In genomic region chr13:77330009-77330471, GRCh38 we compare ENCODE assay signal across 8 cellular contexts. TPM values are rescaled to one million over a fixed set of nuclear protein-coding genes. Genes with fewer than 3 reads are reported as not detected.
DNase-seq lines count a peak whose midpoint lies in the region; ATAC-seq and TF ChIP-seq lines count a peak whose summit lies in the region.

No MANE protein-coding gene starts in this region.

- H3K27ac Mint-ChIP-seq in activated T-helper 1 cell treated with anti-CD3 and anti-CD28 coated beads, Interleukin-12 subunit alpha, Interleukin-12 subunit beta, Interleukin-2, Interleukin-4 antibody, amounts not matched to agents 30 ng/mL and 10 ng/mL and 1 ng/mL, durations not matched to agents 14 hours and 24 hours and 36 hours: peak overlapping the region; percentile 93

- H3K9me3 ChIP-seq in iPS DF 6.9 (ENCODE audit: control insufficient read depth, insufficient read depth, low read length): no peaks in the 10 kb centered on the region

- H3K36me3 Mint-ChIP-seq in activated T-helper 1 cell treated with anti-CD3 and anti-CD28 coated beads, Interleukin-12 subunit alpha, Interleukin-12 subunit beta, Interleukin-2, Interleukin-4 antibody, amounts not matched to agents 30 ng/mL and 10 ng/mL and 1 ng/mL, durations not matched to agents 14 hours and 24 hours and 36 hours (ENCODE audit: low read depth): peaks cover 2% of the 10 kb centered on the region

- DNase-seq in AG10803 (ENCODE audit: low read depth) (no peak), HFF-Myc (ENCODE audit: extremely low read depth, low read depth) (no peak), iPS DF 6.9 (ENCODE audit: low read depth, low spot score) (no peak), COLO668 (lab: John Stamatoyannopoulos, UW; ENCODE audit: unreplicated experiment) (no peak), AG08395 (ENCODE audit: low spot score) (no peak)
- DNase-seq in activated T-helper 1 cell treated with anti-CD3 and anti-CD28 coated beads, Interleukin-12 subunit alpha, Interleukin-12 subunit beta, Interleukin-2, Interleukin-4 antibody, amounts not matched to agents 30 ng/mL and 10 ng/mL and 1 ng/mL, durations not matched to agents 14 hours and 24 hours and 36 hours (ENCODE audit: low spot score): no peak
- no peak for DNase-seq in stimulated activated naive CD8-positive, alpha-beta T cell treated with anti-CD3 and anti-CD28 coated beads, Interleukin-15, Interleukin-2, amounts not matched to agents 100 U/mL and 50 U/mL, for 24 hours

- intact Hi-C loops in activated T-helper 1 cell treated with anti-CD3 and anti-CD28 coated beads, Interleukin-12 subunit alpha, Interleukin-12 subunit beta, Interleukin-2, Interleukin-4 antibody, amounts not matched to agents 30 ng/mL and 10 ng/mL and 1 ng/mL, durations not matched to agents 14 hours and 24 hours and 36 hours (cut with micrococcal nuclease): loop anchor here (5.0 kb wide), 1 partner anchor 237 kb away; no protein-coding TSS in a partner anchor

- H3K27ac ChIP-seq in iPS DF 6.9 (ENCODE audit: low read length): no peak overlapping the region

- H3K4me3 ChIP-seq in AG10803 (ENCODE audit: low read length): peak overlapping the region; percentile 87
- peak overlapping the region; percentile 76 for H3K4me3 ChIP-seq in HFF-Myc (replicated peaks; ENCODE audit: low read depth, low read length)
- peak overlapping the region; percentile 88; the same call in 1 of the 2 replicates for H3K4me3 ChIP-seq in iPS DF 6.9 (ENCODE audit: low read length)

- no peak for TF ChIP-seq CTCF in AG10803 (conservative IDR thresholded peaks at IDR 0.05; ENCODE audit: low read length)
- TF ChIP-seq CTCF in HFF-Myc (IDR thresholded peaks at IDR 0.05; ENCODE audit: low read depth, low read length, missing control alignments): no peak

- no CpG with 5 or more reads among the region's 10 CpGs for WGBS in iPS DF 6.9 (ENCODE audit: insufficient coverage, insufficient read length)

- H3K9me3 Mint-ChIP-seq in activated T-helper 1 cell treated with anti-CD3 and anti-CD28 coated beads, Interleukin-12 subunit alpha, Interleukin-12 subunit beta, Interleukin-2, Interleukin-4 antibody, amounts not matched to agents 30 ng/mL and 10 ng/mL and 1 ng/mL, durations not matched to agents 14 hours and 24 hours and 36 hours: no peaks in the 10 kb centered on the region

- peak; percentile 0 for ATAC-seq in stimulated activated naive CD8-positive, alpha-beta T cell treated with anti-CD3 and anti-CD28 coated beads, Interleukin-15, Interleukin-2, amounts not matched to agents 100 U/mL and 50 U/mL, for 24 hours
- ATAC-seq in GM21367 (IDR thresholded peaks at IDR 0.05; ENCODE audit: unreplicated experiment): no peak

- no peaks in the 10 kb centered on the region for H3K27me3 ChIP-seq in iPS DF 6.9 (ENCODE audit: control insufficient read depth, insufficient read depth, low read length)

- H3K4me1 Mint-ChIP-seq in activated T-helper 1 cell treated with anti-CD3 and anti-CD28 coated beads, Interleukin-12 subunit alpha, Interleukin-12 subunit beta, Interleukin-2, Interleukin-4 antibody, amounts not matched to agents 30 ng/mL and 10 ng/mL and 1 ng/mL, durations not matched to agents 14 hours and 24 hours and 36 hours (ENCODE audit: low read depth): peaks cover 31% of the 10 kb centered on the region

- peak overlapping the region; percentile 88 for H3K4me3 Mint-ChIP-seq in activated T-helper 1 cell treated with anti-CD3 and anti-CD28 coated beads, Interleukin-12 subunit alpha, Interleukin-12 subunit beta, Interleukin-2, Interleukin-4 antibody, amounts not matched to agents 30 ng/mL and 10 ng/mL and 1 ng/mL, durations not matched to agents 14 hours and 24 hours and 36 hours

- no peaks in the 10 kb centered on the region for H3K4me1 ChIP-seq in iPS DF 6.9 (ENCODE audit: control insufficient read depth, insufficient read depth, low read length)

- H3K27me3 Mint-ChIP-seq in activated T-helper 1 cell treated with anti-CD3 and anti-CD28 coated beads, Interleukin-12 subunit alpha, Interleukin-12 subunit beta, Interleukin-2, Interleukin-4 antibody, amounts not matched to agents 30 ng/mL and 10 ng/mL and 1 ng/mL, durations not matched to agents 14 hours and 24 hours and 36 hours (ENCODE audit: insufficient read depth): peaks cover 5% of the 10 kb centered on the region

- H3K36me3 ChIP-seq in iPS DF 6.9 (ENCODE audit: control insufficient read depth, insufficient read depth, low read length): no peaks in the 10 kb centered on the region

RNA-seq across cellular contexts. Expression of gene MYCBP2, which starts 3.1 kb away (rescaled TPM):
- total RNA-seq in activated T-helper 1 cell treated with anti-CD3 and anti-CD28 coated beads, Interleukin-12 subunit alpha, Interleukin-12 subunit beta, Interleukin-2, Interleukin-4 antibody, amounts not matched to agents 30 ng/mL and 10 ng/mL and 1 ng/mL, durations not matched to agents 14 hours and 24 hours and 36 hours: 96.4 and 101 TPM in 2 replicates
